In genomic region chrX:13119386-13119785, GRCh38 we compare ENCODE assay signal across 12 cellular contexts.
DNase-seq lines count a peak whose midpoint lies in the region; ATAC-seq and TF ChIP-seq lines count a peak whose summit lies in the region.
"Had no signal": no experiment of that assay in that cellular context is flagged by ENCODE, and none has a peak within 500 bp of the region (broad histone marks: within the 10 kb centered on the region; RNA-seq: fewer than 3 reads in every experiment).

No MANE protein-coding gene starts in this region.

- no peak for TF ChIP-seq CTCF in esophagus muscularis mucosa (IDR thresholded peaks at IDR 0.05)
- no peak for TF ChIP-seq CTCF in CD8-positive, alpha-beta T cell (IDR thresholded peaks at IDR 0.05)

- peaks cover 0 to 4% (median 0%) of the 10 kb centered on the region in 4 donors for H3K9me3 ChIP-seq in esophagus muscularis mucosa
- no peaks in the 10 kb centered on the region for H3K9me3 ChIP-seq in mucosa of stomach (ENCODE audit: control insufficient read depth, low read length)
- H3K9me3 ChIP-seq in CD8-positive, alpha-beta T cell (ENCODE audit: low read length): no peaks in the 10 kb centered on the region

- H3K9me3 Mint-ChIP-seq in CD8-positive, alpha-beta T cell: no peaks in the 10 kb centered on the region

- TF ChIP-seq POLR2A in esophagus muscularis mucosa (IDR thresholded peaks at IDR 0.05; ENCODE audit: low read depth): no peak

- H3K4me1 Mint-ChIP-seq in CD8-positive, alpha-beta T cell (ENCODE audit: low read depth): peaks cover 25% of the 10 kb centered on the region

- no peaks in the 10 kb centered on the region for H3K36me3 Mint-ChIP-seq in CD8-positive, alpha-beta T cell

- H3K27me3 Mint-ChIP-seq in CD8-positive, alpha-beta T cell (ENCODE audit: low read depth): no peaks in the 10 kb centered on the region
- H3K27me3 Mint-ChIP-seq: activated B cell treated with CpG ODN at 0.5 μM for 24 hours had no signal

- H3K9ac ChIP-seq in mucosa of stomach (ENCODE audit: low read length): peak overlapping the region; percentile 64

- H3K27me3 ChIP-seq in esophagus muscularis mucosa (no peaks in the 10 kb centered on the region), mucosa of stomach (ENCODE audit: control insufficient read depth, insufficient read depth, low read length) (no peaks in the 10 kb centered on the region)
- no peaks in the 10 kb centered on the region for H3K27me3 ChIP-seq in CD8-positive, alpha-beta T cell (ENCODE audit: insufficient read depth, low read length)

- intact Hi-C loops in esophagus muscularis mucosa (cut with DNase I): no loop called here
- intact Hi-C loops in CD8-positive, alpha-beta T cell (cut with DNase I, micrococcal nuclease): no loop called here

- WGBS in esophagus muscularis mucosa: 38% methylated on average over 3 of the region's 3 CpGs

- no peak overlapping the region for H3K4me3 Mint-ChIP-seq in CD8-positive, alpha-beta T cell
- H3K4me3 Mint-ChIP-seq: activated B cell treated with CpG ODN at 0.5 μM for 24 hours had no signal

- TF ChIP-seq EP300 in esophagus muscularis mucosa (IDR thresholded peaks at IDR 0.05): no peak

- no peak for ATAC-seq in CD8-positive, alpha-beta T cell
- ATAC-seq in HG02938 (IDR thresholded peaks at IDR 0.05; ENCODE audit: unreplicated experiment) (no peak), HG03135 (IDR thresholded peaks at IDR 0.05; ENCODE audit: unreplicated experiment) (no peak)

- peak overlapping the region; percentile 67 to 77 (median 69) for H3K27ac ChIP-seq in esophagus muscularis mucosa (replicated peaks in 1 of 4)
- no peak overlapping the region for H3K27ac ChIP-seq in CD8-positive, alpha-beta T cell (ENCODE audit: low read depth, low read length)

- H3K4me1 ChIP-seq in esophagus muscularis mucosa (peaks cover 9 to 50% (median 28%) of the 10 kb centered on the region in 4 donors), mucosa of stomach (ENCODE audit: control insufficient read depth, insufficient read depth, low read length) (peaks cover 29% of the 10 kb centered on the region)
- peaks cover 21% of the 10 kb centered on the region for H3K4me1 ChIP-seq in CD8-positive, alpha-beta T cell (ENCODE audit: insufficient read depth, low read length)

- POLR2A ChIA-PET in CD8-positive, alpha-beta T cell (lab: Charles Lee): no interaction called here

- H3K4me3 ChIP-seq in esophagus muscularis mucosa: no peak overlapping the region
- H3K4me3 ChIP-seq in mucosa of stomach (ENCODE audit: low read length): no peak overlapping the region
- no peak overlapping the region for H3K4me3 ChIP-seq in CD8-positive, alpha-beta T cell (ENCODE audit: low read depth, low read length)

- no peak overlapping the region for H3K27ac Mint-ChIP-seq in CD8-positive, alpha-beta T cell
- H3K27ac Mint-ChIP-seq: activated B cell treated with CpG ODN at 0.5 μM for 24 hours had no signal

- DNase-seq in AG08395 (ENCODE audit: low spot score): peak; percentile 55
- DNase-seq in RKO (ENCODE audit: low spot score): peak; percentile 12
- no peak for DNase-seq in esophagus muscularis mucosa (ENCODE audit: extremely low spot score)
- no peak for DNase-seq in CD8-positive, alpha-beta T cell
- DNase-seq in SW480 (ENCODE audit: low spot score): no peak
- DNase-seq: activated B cell treated with CpG ODN at 0.5 μM for 24 hours; activated T-cell treated with anti-CD3 and anti-CD28 coated beads, Interleukin-2, amount 50 U/mL, for 1 hour; NCI-H510A; SHP77 treated with DMSO at 0.1 percent for 48 hours had no signal

- no peaks in the 10 kb centered on the region for H3K36me3 ChIP-seq in esophagus muscularis mucosa
- no peaks in the 10 kb centered on the region for H3K36me3 ChIP-seq in mucosa of stomach (ENCODE audit: control insufficient read depth, insufficient read depth, low read length)
- no peaks in the 10 kb centered on the region for H3K36me3 ChIP-seq in CD8-positive, alpha-beta T cell (ENCODE audit: insufficient read depth, low read length)

- CTCF ChIA-PET in CD8-positive, alpha-beta T cell (lab: Charles Lee): interaction anchor here (0.7 kb wide), 1 partner anchor 24 kb away, joined by 3 read pairs; no protein-coding TSS in a partner anchor

Comparison
In these comparisons a context has a peak if more than half of its experiments do, and no peak if none do; other contexts are left out.
1. DNase-seq: peak in AG08395 (single experiment) and RKO (single experiment); none in esophagus muscularis mucosa (single experiment), CD8-positive, alpha-beta T cell (0 of 7) and SW480 (single experiment).